Comparison of ENCODE assay signal across 28 cellular contexts in genomic region chr3:74057169-74057568, GRCh38.
"Had no signal": no experiment of that assay in that cellular context is flagged by ENCODE, and none has a peak within 500 bp of the region (broad histone marks: within the 10 kb centered on the region; RNA-seq: fewer than 3 reads in every experiment).

No MANE protein-coding gene starts in this region.

- H3K36me3 Mint-ChIP-seq: natural killer cell; stimulated activated effector memory CD8-positive, alpha-beta T cell treated with anti-CD3 and anti-CD28 coated beads, Interleukin-12 subunit alpha, Interleukin-12 subunit beta, amount 100 ng/mL, for 72 hours; stimulated activated naive B cell treated with anti-CD40 and anti-IgM and Interleukin-4, amounts not matched to agents 10 μg/mL and 1 μg/mL and 100 μg/mL, for 72 hours had no signal

- H3K27me3 ChIP-seq: ovary, right lobe of liver, sigmoid colon, stomach, thyroid gland, tibial nerve, upper lobe of left lung, vagina had no signal

- H3K4me3 ChIP-seq: ovary, psoas muscle, right lobe of liver, sigmoid colon, stomach, thoracic aorta, thyroid gland, tibial nerve, upper lobe of left lung, vagina had no signal

- H3K9me3 ChIP-seq: ovary, psoas muscle, right lobe of liver, sigmoid colon, stomach, thoracic aorta, thyroid gland, tibial nerve, upper lobe of left lung, vagina had no signal

- H3K79me2 ChIP-seq: parathyroid adenoma had no signal

- DNase-seq: natural killer cell; occipital lobe; ovary; posterior cingulate gyrus; psoas muscle; right cardiac atrium; right lobe of liver; sigmoid colon; small intestine; stimulated activated CD4-positive, alpha-beta T cell treated with anti-CD3 and anti-CD28 coated beads, Interleukin-15, amount 100 ng/mL, for 24 hours; stimulated activated CD4-positive, alpha-beta T cell treated with anti-CD3 and anti-CD28 coated beads, Interleukin-2, amount 100 ng/mL, for 24 hours; stimulated activated CD4-positive, alpha-beta T cell treated with anti-CD3 and anti-CD28 coated beads, Interleukin-2, amount 100 ng/mL, for 48 hours; stimulated activated CD4-positive, alpha-beta T cell treated with anti-CD3 and anti-CD28 coated beads, Interleukin-4, amount 100 ng/mL, for 24 hours; stimulated activated naive B cell treated with anti-CD40 and anti-IgM and Interleukin-4, amounts not matched to agents 10 μg/mL and 1 μg/mL and 100 μg/mL, for 72 hours; stimulated activated naive CD4-positive, alpha-beta T cell treated with Interleukin-2 at 50 U/mL for 16 hours; stomach; thyroid gland; trophoblast cell; upper lobe of left lung had no signal

- H3K4me1 Mint-ChIP-seq: natural killer cell; nephron; neural crest cell; stimulated activated effector memory CD8-positive, alpha-beta T cell treated with anti-CD3 and anti-CD28 coated beads, Interleukin-12 subunit alpha, Interleukin-12 subunit beta, amount 100 ng/mL, for 72 hours; stimulated activated naive B cell treated with anti-CD40 and anti-IgM and Interleukin-4, amounts not matched to agents 10 μg/mL and 1 μg/mL and 100 μg/mL, for 72 hours had no signal

- H3K9ac ChIP-seq: parathyroid adenoma had no signal

- H3K27ac Mint-ChIP-seq: natural killer cell; nephron; progenitor cell of endocrine pancreas; stimulated activated effector memory CD8-positive, alpha-beta T cell treated with anti-CD3 and anti-CD28 coated beads, Interleukin-12 subunit alpha, Interleukin-12 subunit beta, amount 100 ng/mL, for 72 hours; stimulated activated naive B cell treated with anti-CD40 and anti-IgM and Interleukin-4, amounts not matched to agents 10 μg/mL and 1 μg/mL and 100 μg/mL, for 72 hours; stimulated activated naive CD8-positive, alpha-beta T cell treated with anti-CD3 and anti-CD28 coated beads, Interleukin-15, Interleukin-2, amounts not matched to agents 100 ng/mL and 50 ng/mL, for 24 hours had no signal

- H2AFZ ChIP-seq: parathyroid adenoma had no signal

- H3K27ac ChIP-seq: ovary, parathyroid adenoma, psoas muscle, right lobe of liver, sigmoid colon, stomach, thoracic aorta, thyroid gland, tibial nerve, upper lobe of left lung, vagina had no signal

- H3K27me3 Mint-ChIP-seq: progenitor cell of endocrine pancreas; stimulated activated naive B cell treated with anti-CD40 and anti-IgM and Interleukin-4, amounts not matched to agents 10 μg/mL and 1 μg/mL and 100 μg/mL, for 72 hours; stimulated activated naive CD8-positive, alpha-beta T cell treated with anti-CD3 and anti-CD28 coated beads, Interleukin-15, Interleukin-2, amounts not matched to agents 100 ng/mL and 50 ng/mL, for 24 hours had no signal

- H3K9me3 Mint-ChIP-seq: nephron, neural crest cell had no signal

- ATAC-seq: natural killer cell; psoas muscle; right cardiac atrium; right lobe of liver; stimulated activated effector memory CD8-positive, alpha-beta T cell treated with anti-CD3 and anti-CD28 coated beads, Interleukin-12 subunit alpha, Interleukin-12 subunit beta, amount 100 ng/mL, for 72 hours; stimulated activated naive B cell treated with anti-CD40 and anti-IgM and Interleukin-4, amounts not matched to agents 10 μg/mL and 1 μg/mL and 100 μg/mL, for 72 hours had no signal

- H3K4me3 Mint-ChIP-seq: natural killer cell; nephron; neural crest cell; stimulated activated effector memory CD8-positive, alpha-beta T cell treated with anti-CD3 and anti-CD28 coated beads, Interleukin-12 subunit alpha, Interleukin-12 subunit beta, amount 100 ng/mL, for 72 hours; stimulated activated naive B cell treated with anti-CD40 and anti-IgM and Interleukin-4, amounts not matched to agents 10 μg/mL and 1 μg/mL and 100 μg/mL, for 72 hours; stimulated activated naive CD8-positive, alpha-beta T cell treated with anti-CD3 and anti-CD28 coated beads, Interleukin-15, Interleukin-2, amounts not matched to agents 100 ng/mL and 50 ng/mL, for 24 hours had no signal

- H3K36me3 ChIP-seq: ovary, right lobe of liver, sigmoid colon, stomach, thoracic aorta, thyroid gland, tibial nerve, upper lobe of left lung, vagina had no signal
